Comparison of ENCODE assay signal across 12 cellular contexts in the genomic region with DNA sequence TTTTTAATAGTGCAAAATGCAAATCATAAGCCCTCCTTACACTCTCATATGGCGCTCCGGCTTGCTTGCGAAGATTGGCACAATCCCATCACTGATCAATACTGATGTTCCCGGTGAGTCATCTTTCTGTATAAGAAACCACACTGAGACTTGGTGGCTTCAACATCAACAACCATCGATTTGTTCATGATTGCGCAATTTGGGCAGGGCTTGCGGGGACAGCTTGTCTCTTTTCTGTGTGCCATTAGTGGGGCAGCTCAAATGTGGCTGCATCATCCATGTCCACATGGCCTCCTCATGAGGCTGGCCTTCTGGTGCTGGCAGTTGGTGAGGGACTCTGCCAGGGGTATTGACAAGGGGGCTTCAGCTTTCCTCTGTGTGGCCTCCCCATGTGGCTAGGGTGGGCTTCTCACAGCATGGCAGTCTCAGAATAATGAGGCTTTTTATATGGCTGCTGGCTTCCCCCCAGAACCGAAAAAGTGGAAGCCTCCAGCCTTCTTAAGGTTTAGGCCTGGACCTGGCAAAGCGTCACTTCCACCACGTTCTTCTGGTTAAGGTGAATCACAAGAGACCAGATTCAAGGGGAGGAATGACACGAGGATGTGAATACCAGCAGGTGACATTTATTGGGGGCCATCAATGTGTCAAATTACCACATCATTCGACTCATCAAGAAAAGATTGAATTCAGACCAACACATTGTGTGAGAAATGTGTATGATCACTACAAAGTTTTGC.
"Had no signal": no experiment of that assay in that cellular context is flagged by ENCODE, and none has a peak within 500 bp of the region (broad histone marks: within the 10 kb centered on the region; RNA-seq: fewer than 3 reads in every experiment).

No MANE protein-coding gene starts in this region.

- FAIRE-seq: endothelial cell of umbilical vein, pancreas had no signal

- H3K4me2 ChIP-seq: smooth muscle cell had no signal

- ATAC-seq: naive thymus-derived CD8-positive, alpha-beta T cell; pancreas had no signal

- H3K27ac ChIP-seq: pancreas, right lobe of liver, WERI-Rb-1 had no signal

- H3K9me3 ChIP-seq: neutrophil, pancreas, right lobe of liver had no signal

- H3K4me3 ChIP-seq: pancreas, right lobe of liver, smooth muscle cell had no signal

- H3K4me1 ChIP-seq: pancreas, right lobe of liver had no signal

- H3K27me3 ChIP-seq: pancreas, right lobe of liver had no signal

- DNase-seq: activated CD8-positive, alpha-beta memory T cell treated with anti-CD3 and anti-CD28 coated beads, Interleukin-2, amount 50 U/mL, for 48 hours; activated effector memory CD4-positive, alpha-beta T cell treated with anti-CD3 and anti-CD28 coated beads, Interleukin-2, amount 50 U/mL, for 16 hours; effector CD8-positive, alpha-beta T cell; naive thymus-derived CD8-positive, alpha-beta T cell; pancreas; right lobe of liver; stimulated activated CD4-positive, alpha-beta T cell treated with anti-CD3 and anti-CD28 coated beads, Interleukin-4, amount 100 ng/mL, for 1 hour; T1000; WERI-Rb-1 had no signal

- H3K36me3 ChIP-seq: neutrophil, pancreas, right lobe of liver, WERI-Rb-1 had no signal
